ENCODE assay signal across 10 cellular contexts in genomic region chr21:43345746-43346409, GRCh38.
DNase-seq lines count a peak whose midpoint lies in the region; ATAC-seq and TF ChIP-seq lines count a peak whose summit lies in the region.
"Had no signal": no experiment of that assay in that cellular context is flagged by ENCODE, and none has a peak within 500 bp of the region (broad histone marks: within the 10 kb centered on the region; RNA-seq: fewer than 3 reads in every experiment).

No MANE protein-coding gene starts in this region.

- no peak overlapping the region for H3K27ac Mint-ChIP-seq in MCF 10A (ENCODE audit: low read depth, unreplicated experiment)

- POLR2A ChIA-PET in MCF 10A (lab: Yijun Ruan, JAX): no interaction called here

- no peak overlapping the region for H3K4me3 ChIP-seq in breast epithelium
- H3K4me3 ChIP-seq in fibroblast of mammary gland (ENCODE audit: control insufficient read depth, low read depth, low read length): no peak overlapping the region

- H3K9me3 Mint-ChIP-seq in MCF 10A (ENCODE audit: unreplicated experiment): no peaks in the 10 kb centered on the region

- no peaks in the 10 kb centered on the region for H3K4me1 ChIP-seq in breast epithelium

- no peaks in the 10 kb centered on the region for H3K27me3 ChIP-seq in breast epithelium

- H3K27ac ChIP-seq in breast epithelium: no peak overlapping the region

- DNase-seq in MCF 10A (ENCODE audit: unreplicated experiment) (peak; percentile 88), breast epithelium (ENCODE audit: low spot score in 2 of 2) (no peak), SIG-M5 treated with dmso at 0.1 percent for 504 hours (lab: John Stamatoyannopoulos, UW; ENCODE audit: unreplicated experiment) (peak; percentile 97), fibroblast of mammary gland (ENCODE audit: low read depth) (peak; percentile 89), stromal cell of bone marrow (ENCODE audit: low read depth) (peak; percentile 45), NCI-H748 (lab: John Stamatoyannopoulos, UW; ENCODE audit: unreplicated experiment) (no peak), NCI-H128 (lab: John Stamatoyannopoulos, UW; ENCODE audit: unreplicated experiment) (no peak)
- DNase-seq: activated effector memory CD4-positive, alpha-beta T cell treated with Interleukin-2 at 50 U/mL for 16 hours; Calu3 had no signal

- no peak for TF ChIP-seq CTCF in MCF 10A (IDR thresholded peaks at IDR 0.05; ENCODE audit: unreplicated experiment)
- TF ChIP-seq CTCF in breast epithelium (IDR thresholded peaks at IDR 0.05): no peak
- TF ChIP-seq CTCF in fibroblast of mammary gland (conservative IDR thresholded peaks at IDR 0.05; ENCODE audit: control insufficient read depth, insufficient read depth, low read depth, low read length): no peak

- no TSS peak for BruUV-seq in MCF 10A (replicated peaks; lab: Mats Ljungman, UMichigan)

- no peaks in the 10 kb centered on the region for H3K27me3 Mint-ChIP-seq in MCF 10A (ENCODE audit: insufficient read depth, unreplicated experiment)

- no peak for TF ChIP-seq POLR2A in breast epithelium (IDR thresholded peaks at IDR 0.05)

- CTCF ChIA-PET in MCF 10A (lab: Yijun Ruan, JAX): interaction anchor here (0.6 to 1.2 kb wide), 2 partner anchors 8 to 301 kb away, joined by 3 read pairs; no protein-coding TSS in a partner anchor

- H3K4me3 Mint-ChIP-seq in MCF 10A (ENCODE audit: unreplicated experiment): no peak overlapping the region

- intact Hi-C loops in MCF 10A (cut with micrococcal nuclease) (no loop called here), breast epithelium (cut with DNase I; ENCODE audit: low total_unique reads) (no loop called here)

- no peaks in the 10 kb centered on the region for H3K36me3 ChIP-seq in breast epithelium

- no peaks in the 10 kb centered on the region for H3K36me3 Mint-ChIP-seq in MCF 10A (ENCODE audit: insufficient read depth, unreplicated experiment)

- no peaks in the 10 kb centered on the region for H3K9me3 ChIP-seq in breast epithelium

- H3K4me1 Mint-ChIP-seq in MCF 10A (ENCODE audit: insufficient read depth, unreplicated experiment): peaks cover 3% of the 10 kb centered on the region

- no peak for ATAC-seq in HG03520 (IDR thresholded peaks at IDR 0.05; ENCODE audit: unreplicated experiment)

Comparison
In these comparisons a context has a peak if more than half of its experiments do, and no peak if none do; other contexts are left out.
1. DNase-seq: peak in MCF 10A (single experiment), SIG-M5 treated with dmso at 0.1 percent for 504 hours (single experiment), fibroblast of mammary gland (single experiment) and stromal cell of bone marrow (single experiment); none in breast epithelium (0 of 2), NCI-H748 (single experiment) and NCI-H128 (single experiment).